8 cellular contexts compared by ENCODE assay signal in genomic region chr12:132266802-132267201, GRCh38.
"Had no signal": no experiment of that assay in that cellular context is flagged by ENCODE, and none has a peak within 500 bp of the region (broad histone marks: within the 10 kb centered on the region; RNA-seq: fewer than 3 reads in every experiment).

No MANE protein-coding gene starts in this region.

- ATAC-seq: HepG2 had no signal

- H3K4me3 Mint-ChIP-seq: H9 had no signal

- H3K36me3 Mint-ChIP-seq: IgD-negative memory B cell had no signal

- DNase-seq: GM23248, GOT3, H9, HCEC 1CT had no signal

- H3K9ac ChIP-seq: GM23248 had no signal

- H3K9me3 Mint-ChIP-seq: H9, IgD-negative memory B cell had no signal

- H3K27me3 Mint-ChIP-seq: IgD-negative memory B cell had no signal

- FAIRE-seq: H54, HepG2 had no signal

- H3K27ac Mint-ChIP-seq: H9 had no signal

- H3K4me3 ChIP-seq: GM23248 had no signal

- H3K4me1 Mint-ChIP-seq: H9 had no signal

- H3K27ac ChIP-seq: GM23248, HL-60 had no signal

- H2AFZ ChIP-seq: GM23248 had no signal
